In genomic region chr20:51358032-51358724, GRCh38 we compare ENCODE assay signal across 1 cellular context.
A peak's percentile ranks its signal among the peaks of the same experiment; 100 is the strongest.
TF ChIP-seq lines count a peak whose summit lies in the region.

No MANE protein-coding gene starts in this region.

TF ChIP-seq in HEK293, 187 proteins besides CTCF, POLR2A, EP300 and RAD21 (continued from another document):
- TF ChIP-seq ZNF704 (tag by site-specific recombination; IDR thresholded peaks at IDR 0.05) (no peak), ZNF792 (tag by site-specific recombination; IDR thresholded peaks at IDR 0.05) (no peak), ZBTB6 (tag by site-specific recombination; IDR thresholded peaks at IDR 0.05) (no peak), OVOL3 (tag by site-specific recombination; IDR thresholded peaks at IDR 0.05) (no peak), ZNF248 (tag by site-specific recombination; IDR thresholded peaks at IDR 0.05) (no peak), MZF1 (tag by site-specific recombination; IDR thresholded peaks at IDR 0.05; ENCODE audit: borderline replicate concordance) (no peak), ZNF623 (tag by site-specific recombination; IDR thresholded peaks at IDR 0.05) (no peak), ZNF132 (tag by site-specific recombination; IDR thresholded peaks at IDR 0.05; ENCODE audit: borderline replicate concordance) (no peak), ZFHX2 (tag by site-specific recombination; conservative IDR thresholded peaks at IDR 0.05) (peak; percentile 81), INSM2 (tag by site-specific recombination; IDR thresholded peaks at IDR 0.05) (no peak), ZNF2 (tag by site-specific recombination; IDR thresholded peaks at IDR 0.05) (no peak), ZNF280D (tag by site-specific recombination; IDR thresholded peaks at IDR 0.05) (no peak), ZNF843 (tag by site-specific recombination; IDR thresholded peaks at IDR 0.05) (no peak)
